Comparison of ENCODE assay signal across 8 cellular contexts in genomic region chr19:610071-610800, GRCh38.
A peak's percentile ranks its signal among the peaks of the same experiment; 100 is the strongest.
DNase-seq lines count a peak whose midpoint lies in the region; ATAC-seq lines count a peak whose summit lies in the region.

No MANE protein-coding gene starts in this region.

- peak; percentile 76 for DNase-seq in SW480 (ENCODE audit: low spot score)
- DNase-seq in stimulated activated CD4-positive, alpha-beta T cell treated with anti-CD3 and anti-CD28 coated beads, Interleukin-15, amount 100 ng/mL, for 24 hours = peak; percentile 39
- DNase-seq in middle frontal gyrus (ENCODE audit: extremely low spot score, low spot score) = no peak
- no peak for DNase-seq in NCI-H82 treated with DMSO at 0.1 percent for 48 hours (lab: John Stamatoyannopoulos, UW; ENCODE audit: unreplicated experiment)
- DNase-seq in NCI-H1048 (lab: John Stamatoyannopoulos, UW) = no peak

- H3K27ac ChIP-seq in duodenal mucosa (ENCODE audit: low read depth, low read length) = no peak overlapping the region

- peak overlapping the region in 1 of 2 donors; percentile 49 for H3K9ac ChIP-seq in duodenal mucosa (ENCODE audit: low read depth in 1 of 2, low read length in 2 of 2)

- H3K4me1 ChIP-seq in duodenal mucosa (ENCODE audit: control insufficient read depth in 1 of 2, insufficient read depth in 2 of 2, low read length in 2 of 2) = peaks cover 8 to 9% of the 10 kb centered on the region in 2 donors

- ATAC-seq in GM18511 (IDR thresholded peaks at IDR 0.05; ENCODE audit: unreplicated experiment) (peak; percentile 49), GM18520 (IDR thresholded peaks at IDR 0.05; ENCODE audit: unreplicated experiment) (no peak)

- peaks cover 7 to 13% of the 10 kb centered on the region in 2 donors for H3K27me3 ChIP-seq in duodenal mucosa (ENCODE audit: control insufficient read depth in 1 of 2, insufficient read depth in 2 of 2, low read length in 2 of 2)

- no peaks in the 10 kb centered on the region for H3K36me3 ChIP-seq in duodenal mucosa (ENCODE audit: control insufficient read depth in 1 of 2, insufficient read depth in 2 of 2, low read length in 2 of 2)

- H3K9me3 ChIP-seq in duodenal mucosa (ENCODE audit: control insufficient read depth in 1 of 2, low read length in 2 of 2) = no peaks in the 10 kb centered on the region

- peak overlapping the region; percentile 31 to 46 for H3K4me3 ChIP-seq in duodenal mucosa (ENCODE audit: low read depth in 1 of 2, low read length in 2 of 2)

Comparison
In these comparisons a context has a peak if more than half of its experiments do, and no peak if none do; other contexts are left out.
1. DNase-seq: peak in SW480 (single experiment) and stimulated activated CD4-positive, alpha-beta T cell treated with anti-CD3 and anti-CD28 coated beads, Interleukin-15, amount 100 ng/mL, for 24 hours (single experiment); none in middle frontal gyrus (single experiment), NCI-H82 treated with DMSO at 0.1 percent for 48 hours (single experiment) and NCI-H1048 (single experiment).